Comparison of ENCODE assay signal across 9 cellular contexts in genomic region chr17:4120332-4120731, GRCh38.
"Had no signal": no experiment of that assay in that cellular context is flagged by ENCODE, and none has a peak within 500 bp of the region (broad histone marks: within the 10 kb centered on the region; RNA-seq: fewer than 3 reads in every experiment).

No MANE protein-coding gene starts in this region.

- H3K4me1 ChIP-seq: HAP-1 had no signal

- H3K4me3 Mint-ChIP-seq: HFFc6 had no signal

- H3K27ac Mint-ChIP-seq: HFFc6 had no signal

- H3K4me3 ChIP-seq: GM23248, HAP-1, K562 had no signal

- FAIRE-seq: HTR-8/SVneo, K562 had no signal

- H3K27ac ChIP-seq: GM23248 had no signal

- DNase-seq: GM23248, GOT3, H7, HFFc6, KG1 had no signal

- H3K9me3 ChIP-seq: HAP-1 had no signal

- ATAC-seq: HCT116, K562 had no signal

- H3K9me3 Mint-ChIP-seq: HFFc6 had no signal
